In genomic region chr22:25346859-25347751, GRCh38 we compare ENCODE assay signal across 1 cellular context.
TF ChIP-seq lines count a peak whose summit lies in the region.

No MANE protein-coding gene starts in this region.

TF ChIP-seq in endothelial cell of umbilical vein, 7 proteins besides CTCF, POLR2A, EP300 and RAD21 (continued from another document):
- TF ChIP-seq MAX (IDR thresholded peaks at IDR 0.05; ENCODE audit: insufficient read depth, insufficient read length) = no peak
- TF ChIP-seq FOS (IDR thresholded peaks at IDR 0.05; ENCODE audit: borderline replicate concordance, insufficient read depth, low read length) = no peak
- TF ChIP-seq GATA2 (IDR thresholded peaks at IDR 0.05; ENCODE audit: insufficient read depth, insufficient read length, low read depth, low read length) = no peak
- no peak for TF ChIP-seq POLR2AphosphoS5 (IDR thresholded peaks at IDR 0.05; ENCODE audit: insufficient read depth, low read depth, low read length)
- TF ChIP-seq EZH2 (IDR thresholded peaks at IDR 0.05; ENCODE audit: borderline replicate concordance, low read depth, low read length, severe bottlenecking) = no peak
- TF ChIP-seq MYC (IDR thresholded peaks at IDR 0.05; ENCODE audit: low read depth, low read length) = no peak
